ENCODE assay signal across 1 cellular context in the genomic region with DNA sequence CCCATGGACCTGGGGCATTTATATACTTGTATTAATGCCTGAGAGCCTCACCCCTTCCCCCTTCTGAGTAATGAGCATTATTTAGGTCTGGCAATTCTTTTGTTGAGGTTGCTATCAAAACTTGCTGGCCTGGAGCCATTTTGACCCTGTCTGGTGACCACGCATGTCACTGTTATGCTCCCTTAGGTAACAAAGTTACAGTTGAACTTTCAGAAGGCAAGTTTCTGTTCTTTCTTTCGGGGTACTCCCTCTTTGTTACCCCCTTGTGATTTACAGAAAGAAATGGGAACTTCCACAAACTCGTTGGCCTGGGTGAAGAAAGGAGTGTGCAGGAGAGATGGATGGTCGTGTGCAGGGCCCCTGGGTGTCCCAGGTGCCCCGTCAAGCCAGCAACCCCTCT.
TF ChIP-seq lines count a peak whose summit lies in the region.

No MANE protein-coding gene starts in this region.

TF ChIP-seq in GM12878, 131 proteins besides CTCF, POLR2A, EP300 and RAD21 (continued from another document):
- TF ChIP-seq, protein P1, sequence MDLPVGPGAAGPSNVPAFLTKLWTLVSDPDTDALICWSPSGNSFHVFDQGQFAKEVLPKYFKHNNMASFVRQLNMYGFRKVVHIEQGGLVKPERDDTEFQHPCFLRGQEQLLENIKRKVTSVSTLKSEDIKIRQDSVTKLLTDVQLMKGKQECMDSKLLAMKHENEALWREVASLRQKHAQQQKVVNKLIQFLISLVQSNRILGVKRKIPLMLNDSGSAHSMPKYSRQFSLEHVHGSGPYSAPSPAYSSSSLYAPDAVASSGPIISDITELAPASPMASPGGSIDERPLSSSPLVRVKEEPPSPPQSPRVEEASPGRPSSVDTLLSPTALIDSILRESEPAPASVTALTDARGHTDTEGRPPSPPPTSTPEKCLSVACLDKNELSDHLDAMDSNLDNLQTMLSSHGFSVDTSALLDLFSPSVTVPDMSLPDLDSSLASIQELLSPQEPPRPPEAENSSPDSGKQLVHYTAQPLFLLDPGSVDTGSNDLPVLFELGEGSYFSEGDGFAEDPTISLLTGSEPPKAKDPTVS (IDR thresholded peaks at IDR 0.05; ENCODE audit: low read depth, low read length), result no peak
- no peak for TF ChIP-seq ZNF207 (IDR thresholded peaks at IDR 0.05; ENCODE audit: borderline replicate concordance)
- no peak for TF ChIP-seq JUNB (IDR thresholded peaks at IDR 0.05)
- TF ChIP-seq, protein P2, sequence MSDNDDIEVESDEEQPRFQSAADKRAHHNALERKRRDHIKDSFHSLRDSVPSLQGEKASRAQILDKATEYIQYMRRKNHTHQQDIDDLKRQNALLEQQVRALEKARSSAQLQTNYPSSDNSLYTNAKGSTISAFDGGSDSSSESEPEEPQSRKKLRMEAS (IDR thresholded peaks at IDR 0.05; ENCODE audit: low read depth, low read length), result no peak
- no peak for TF ChIP-seq ZZZ3 (IDR thresholded peaks at IDR 0.05; ENCODE audit: control insufficient read depth, insufficient read length, low read depth)
- no peak for TF ChIP-seq RBBP5 (conservative IDR thresholded peaks at IDR 0.05)
- peak; percentile 12; the same call in 1 of the 2 replicates for TF ChIP-seq ATF7 (IDR thresholded peaks at IDR 0.05; ENCODE audit: low read depth)
- no peak for TF ChIP-seq EED (IDR thresholded peaks at IDR 0.05; ENCODE audit: low read depth)
- TF ChIP-seq RUNX3 (IDR thresholded peaks at IDR 0.05; ENCODE audit: low read length), result peak; percentile 45
- no peak for TF ChIP-seq EGR1 (IDR thresholded peaks at IDR 0.05; ENCODE audit: borderline replicate concordance in 1 of 2, low read depth in 2 of 2, low read length in 2 of 2)
- TF ChIP-seq, protein P3, sequence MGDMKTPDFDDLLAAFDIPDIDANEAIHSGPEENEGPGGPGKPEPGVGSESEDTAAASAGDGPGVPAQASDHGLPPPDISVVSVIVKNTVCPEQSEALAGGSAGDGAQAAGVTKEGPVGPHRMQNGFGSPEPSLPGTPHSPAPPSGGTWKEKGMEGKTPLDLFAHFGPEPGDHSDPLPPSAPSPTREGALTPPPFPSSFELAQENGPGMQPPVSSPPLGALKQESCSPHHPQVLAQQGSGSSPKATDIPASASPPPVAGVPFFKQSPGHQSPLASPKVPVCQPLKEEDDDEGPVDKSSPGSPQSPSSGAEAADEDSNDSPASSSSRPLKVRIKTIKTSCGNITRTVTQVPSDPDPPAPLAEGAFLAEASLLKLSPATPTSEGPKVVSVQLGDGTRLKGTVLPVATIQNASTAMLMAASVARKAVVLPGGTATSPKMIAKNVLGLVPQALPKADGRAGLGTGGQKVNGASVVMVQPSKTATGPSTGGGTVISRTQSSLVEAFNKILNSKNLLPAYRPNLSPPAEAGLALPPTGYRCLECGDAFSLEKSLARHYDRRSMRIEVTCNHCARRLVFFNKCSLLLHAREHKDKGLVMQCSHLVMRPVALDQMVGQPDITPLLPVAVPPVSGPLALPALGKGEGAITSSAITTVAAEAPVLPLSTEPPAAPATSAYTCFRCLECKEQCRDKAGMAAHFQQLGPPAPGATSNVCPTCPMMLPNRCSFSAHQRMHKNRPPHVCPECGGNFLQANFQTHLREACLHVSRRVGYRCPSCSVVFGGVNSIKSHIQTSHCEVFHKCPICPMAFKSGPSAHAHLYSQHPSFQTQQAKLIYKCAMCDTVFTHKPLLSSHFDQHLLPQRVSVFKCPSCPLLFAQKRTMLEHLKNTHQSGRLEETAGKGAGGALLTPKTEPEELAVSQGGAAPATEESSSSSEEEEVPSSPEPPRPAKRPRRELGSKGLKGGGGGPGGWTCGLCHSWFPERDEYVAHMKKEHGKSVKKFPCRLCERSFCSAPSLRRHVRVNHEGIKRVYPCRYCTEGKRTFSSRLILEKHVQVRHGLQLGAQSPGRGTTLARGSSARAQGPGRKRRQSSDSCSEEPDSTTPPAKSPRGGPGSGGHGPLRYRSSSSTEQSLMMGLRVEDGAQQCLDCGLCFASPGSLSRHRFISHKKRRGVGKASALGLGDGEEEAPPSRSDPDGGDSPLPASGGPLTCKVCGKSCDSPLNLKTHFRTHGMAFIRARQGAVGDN (IDR thresholded peaks at IDR 0.05), result peak; percentile 49; the same call in 1 of the 2 replicates
- TF ChIP-seq YY1 (IDR thresholded peaks at IDR 0.05; ENCODE audit: low read depth, low read length), result 0 out of 2 replicates have a peak, but pooled peaks have one; percentile 36
- TF ChIP-seq, protein P4, sequence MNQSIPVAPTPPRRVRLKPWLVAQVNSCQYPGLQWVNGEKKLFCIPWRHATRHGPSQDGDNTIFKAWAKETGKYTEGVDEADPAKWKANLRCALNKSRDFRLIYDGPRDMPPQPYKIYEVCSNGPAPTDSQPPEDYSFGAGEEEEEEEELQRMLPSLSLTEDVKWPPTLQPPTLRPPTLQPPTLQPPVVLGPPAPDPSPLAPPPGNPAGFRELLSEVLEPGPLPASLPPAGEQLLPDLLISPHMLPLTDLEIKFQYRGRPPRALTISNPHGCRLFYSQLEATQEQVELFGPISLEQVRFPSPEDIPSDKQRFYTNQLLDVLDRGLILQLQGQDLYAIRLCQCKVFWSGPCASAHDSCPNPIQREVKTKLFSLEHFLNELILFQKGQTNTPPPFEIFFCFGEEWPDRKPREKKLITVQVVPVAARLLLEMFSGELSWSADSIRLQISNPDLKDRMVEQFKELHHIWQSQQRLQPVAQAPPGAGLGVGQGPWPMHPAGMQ (IDR thresholded peaks at IDR 0.05; ENCODE audit: borderline replicate concordance), result no peak
- no peak for TF ChIP-seq IRF4 (IDR thresholded peaks at IDR 0.05; ENCODE audit: low read depth, low read length)
- TF ChIP-seq BRCA1 (IDR thresholded peaks at IDR 0.05; ENCODE audit: low read depth, low read length), result no peak
- peak; percentile 21 to 75; a peak in 2 of 4 replicates for TF ChIP-seq BHLHE40 (IDR thresholded peaks at IDR 0.05; ENCODE audit: borderline replicate concordance in 1 of 2, low read depth in 2 of 2, low read length in 1 of 2)
- no peak for TF ChIP-seq STAT1 (conservative IDR thresholded peaks at IDR 0.05)
- TF ChIP-seq CHD1 (IDR thresholded peaks at IDR 0.05; ENCODE audit: low read depth, low read length), result no peak
- TF ChIP-seq, protein P5, sequence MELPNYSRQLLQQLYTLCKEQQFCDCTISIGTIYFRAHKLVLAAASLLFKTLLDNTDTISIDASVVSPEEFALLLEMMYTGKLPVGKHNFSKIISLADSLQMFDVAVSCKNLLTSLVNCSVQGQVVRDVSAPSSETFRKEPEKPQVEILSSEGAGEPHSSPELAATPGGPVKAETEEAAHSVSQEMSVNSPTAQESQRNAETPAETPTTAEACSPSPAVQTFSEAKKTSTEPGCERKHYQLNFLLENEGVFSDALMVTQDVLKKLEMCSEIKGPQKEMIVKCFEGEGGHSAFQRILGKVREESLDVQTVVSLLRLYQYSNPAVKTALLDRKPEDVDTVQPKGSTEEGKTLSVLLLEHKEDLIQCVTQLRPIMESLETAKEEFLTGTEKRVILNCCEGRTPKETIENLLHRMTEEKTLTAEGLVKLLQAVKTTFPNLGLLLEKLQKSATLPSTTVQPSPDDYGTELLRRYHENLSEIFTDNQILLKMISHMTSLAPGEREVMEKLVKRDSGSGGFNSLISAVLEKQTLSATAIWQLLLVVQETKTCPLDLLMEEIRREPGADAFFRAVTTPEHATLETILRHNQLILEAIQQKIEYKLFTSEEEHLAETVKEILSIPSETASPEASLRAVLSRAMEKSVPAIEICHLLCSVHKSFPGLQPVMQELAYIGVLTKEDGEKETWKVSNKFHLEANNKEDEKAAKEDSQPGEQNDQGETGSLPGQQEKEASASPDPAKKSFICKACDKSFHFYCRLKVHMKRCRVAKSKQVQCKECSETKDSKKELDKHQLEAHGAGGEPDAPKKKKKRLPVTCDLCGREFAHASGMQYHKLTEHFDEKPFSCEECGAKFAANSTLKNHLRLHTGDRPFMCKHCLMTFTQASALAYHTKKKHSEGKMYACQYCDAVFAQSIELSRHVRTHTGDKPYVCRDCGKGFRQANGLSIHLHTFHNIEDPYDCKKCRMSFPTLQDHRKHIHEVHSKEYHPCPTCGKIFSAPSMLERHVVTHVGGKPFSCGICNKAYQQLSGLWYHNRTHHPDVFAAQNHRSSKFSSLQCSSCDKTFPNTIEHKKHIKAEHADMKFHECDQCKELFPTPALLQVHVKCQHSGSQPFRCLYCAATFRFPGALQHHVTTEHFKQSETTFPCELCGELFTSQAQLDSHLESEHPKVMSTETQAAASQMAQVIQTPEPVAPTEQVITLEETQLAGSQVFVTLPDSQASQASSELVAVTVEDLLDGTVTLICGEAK (IDR thresholded peaks at IDR 0.05; ENCODE audit: borderline replicate concordance), result no peak
- no peak for TF ChIP-seq KLF5 (IDR thresholded peaks at IDR 0.05; ENCODE audit: partially characterized antibody)
- TF ChIP-seq, protein P6, sequence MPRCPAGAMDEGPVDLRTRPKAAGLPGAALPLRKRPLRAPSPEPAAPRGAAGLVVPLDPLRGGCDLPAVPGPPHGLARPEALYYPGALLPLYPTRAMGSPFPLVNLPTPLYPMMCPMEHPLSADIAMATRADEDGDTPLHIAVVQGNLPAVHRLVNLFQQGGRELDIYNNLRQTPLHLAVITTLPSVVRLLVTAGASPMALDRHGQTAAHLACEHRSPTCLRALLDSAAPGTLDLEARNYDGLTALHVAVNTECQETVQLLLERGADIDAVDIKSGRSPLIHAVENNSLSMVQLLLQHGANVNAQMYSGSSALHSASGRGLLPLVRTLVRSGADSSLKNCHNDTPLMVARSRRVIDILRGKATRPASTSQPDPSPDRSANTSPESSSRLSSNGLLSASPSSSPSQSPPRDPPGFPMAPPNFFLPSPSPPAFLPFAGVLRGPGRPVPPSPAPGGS (IDR thresholded peaks at IDR 0.05; ENCODE audit: borderline replicate concordance, insufficient read depth, low read depth, low read length, poor library complexity, severe bottlenecking), result no peak
- TF ChIP-seq YBX1 (IDR thresholded peaks at IDR 0.05), result no peak
- peak; percentile 42; the same call in 1 of the 2 replicates for TF ChIP-seq SPI1 (IDR thresholded peaks at IDR 0.05; ENCODE audit: borderline replicate concordance, insufficient read depth, low read depth, low read length)
- no peak for TF ChIP-seq MEF2A (IDR thresholded peaks at IDR 0.05; ENCODE audit: insufficient read depth, low read depth, low read length)
- TF ChIP-seq NFIC (IDR thresholded peaks at IDR 0.05; ENCODE audit: low read depth, low read length), result no peak
- no peak for TF ChIP-seq HDAC2 (IDR thresholded peaks at IDR 0.05)
- no peak for TF ChIP-seq ZNF217 (IDR thresholded peaks at IDR 0.05)
- peak; percentile 44; the same call in 1 of the 2 replicates for TF ChIP-seq MTA2 (IDR thresholded peaks at IDR 0.05; ENCODE audit: low read depth)
- TF ChIP-seq, protein P7, sequence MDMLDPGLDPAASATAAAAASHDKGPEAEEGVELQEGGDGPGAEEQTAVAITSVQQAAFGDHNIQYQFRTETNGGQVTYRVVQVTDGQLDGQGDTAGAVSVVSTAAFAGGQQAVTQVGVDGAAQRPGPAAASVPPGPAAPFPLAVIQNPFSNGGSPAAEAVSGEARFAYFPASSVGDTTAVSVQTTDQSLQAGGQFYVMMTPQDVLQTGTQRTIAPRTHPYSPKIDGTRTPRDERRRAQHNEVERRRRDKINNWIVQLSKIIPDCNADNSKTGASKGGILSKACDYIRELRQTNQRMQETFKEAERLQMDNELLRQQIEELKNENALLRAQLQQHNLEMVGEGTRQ (IDR thresholded peaks at IDR 0.05; ENCODE audit: borderline replicate concordance, low read depth, low read length), result no peak
